1 cellular context compared by ENCODE assay signal in the genomic region with DNA sequence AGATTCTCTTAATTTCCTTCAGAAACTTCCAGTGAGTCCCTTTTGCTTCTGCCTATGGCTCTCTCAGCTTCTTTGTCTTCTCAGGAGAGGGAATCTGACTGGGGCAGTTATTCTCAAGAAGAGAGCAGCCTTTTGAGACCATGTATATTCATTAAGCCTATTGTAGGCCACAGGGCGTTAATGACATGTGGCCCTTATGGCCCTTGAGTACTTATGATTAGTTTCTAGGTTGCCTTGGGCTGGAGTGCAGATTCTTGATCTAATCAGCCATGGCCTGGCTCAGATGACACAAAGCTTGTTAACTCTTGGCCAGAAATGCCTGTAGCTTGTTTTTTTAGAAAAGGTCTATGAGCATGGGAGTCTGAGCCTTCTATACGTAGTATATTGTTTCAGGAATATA.
TF ChIP-seq lines count a peak whose summit lies in the region.

No MANE protein-coding gene starts in this region.

TF ChIP-seq in WTC11, 78 proteins besides CTCF, POLR2A, EP300 and RAD21 (continued from another document):
- TF ChIP-seq KAT7 (CRISPR knock-in tag; IDR thresholded peaks at IDR 0.05; ENCODE audit: borderline replicate concordance) = no peak
- no peak for TF ChIP-seq ATF1 (CRISPR knock-in tag; IDR thresholded peaks at IDR 0.05)
- no peak for TF ChIP-seq ZNF219 (CRISPR knock-in tag; IDR thresholded peaks at IDR 0.05; ENCODE audit: borderline replicate concordance)
- no peak for TF ChIP-seq SOX15 (CRISPR knock-in tag; IDR thresholded peaks at IDR 0.05)
- TF ChIP-seq MXD4 (CRISPR knock-in tag; IDR thresholded peaks at IDR 0.05; ENCODE audit: borderline replicate concordance) = no peak
- no peak for TF ChIP-seq SMAD4 (CRISPR knock-in tag; IDR thresholded peaks at IDR 0.05)
- no peak for TF ChIP-seq EMX1 (CRISPR knock-in tag; IDR thresholded peaks at IDR 0.05)
- no peak for TF ChIP-seq HMGA2 (CRISPR knock-in tag; IDR thresholded peaks at IDR 0.05)
- no peak for TF ChIP-seq NFATC4 (CRISPR knock-in tag; IDR thresholded peaks at IDR 0.05)
- TF ChIP-seq TEAD1 (CRISPR knock-in tag; IDR thresholded peaks at IDR 0.05) = no peak
- no peak for TF ChIP-seq NR1H2 (CRISPR knock-in tag; IDR thresholded peaks at IDR 0.05)
